ENCODE assay signal across 22 cellular contexts in the genomic region with DNA sequence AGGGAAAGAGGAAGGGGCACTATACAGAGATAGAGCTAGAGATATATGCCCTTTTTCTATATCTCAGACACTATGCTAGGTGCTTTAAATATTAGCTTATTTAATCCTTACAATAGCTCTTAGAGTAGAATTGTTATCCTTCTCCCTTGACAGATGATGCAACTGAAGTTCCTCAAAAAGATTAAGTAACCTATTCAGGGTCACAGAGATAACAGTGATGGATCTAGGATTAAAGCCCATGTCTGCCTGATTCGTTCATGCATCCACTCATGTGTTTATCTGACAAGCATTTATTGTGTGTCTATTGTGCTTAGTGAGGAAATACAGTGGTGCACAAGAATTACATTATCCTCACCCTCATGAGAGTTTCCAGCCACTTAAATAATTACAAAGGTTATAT. TPM values are rescaled to one million over a fixed set of nuclear protein-coding genes. Genes with fewer than 3 reads are reported as not detected.
DNase-seq lines count a peak whose midpoint lies in the region; ATAC-seq, FAIRE-seq and TF ChIP-seq lines count a peak whose summit lies in the region.
"Had no signal": no experiment of that assay in that cellular context is flagged by ENCODE, and none has a peak within 500 bp of the region (broad histone marks: within the 10 kb centered on the region; RNA-seq: fewer than 3 reads in every experiment).

No MANE protein-coding gene starts in this region.

- H3K9me3 ChIP-seq in K562 (replicated peaks; ENCODE audit: control insufficient read depth, insufficient read depth, low read depth, low read length), result no peaks in the 10 kb centered on the region
- H3K9me3 ChIP-seq: MG63, SJSA1 had no signal

- ATAC-seq in K562, result no peak
- ATAC-seq: GM12878, GM23338 had no signal

- no peaks in the 10 kb centered on the region for H3K36me3 Mint-ChIP-seq in MCF 10A (ENCODE audit: insufficient read depth, unreplicated experiment)
- H3K36me3 Mint-ChIP-seq: CD4-positive, alpha-beta memory T cell had no signal

- H3K27ac Mint-ChIP-seq in MCF 10A (ENCODE audit: low read depth, unreplicated experiment), result no peak overlapping the region
- H3K27ac Mint-ChIP-seq: GM23338 had no signal

- H3K27me3 ChIP-seq in K562 (ENCODE audit: control insufficient read depth in 2 of 2, insufficient read depth in 2 of 2, low read length in 2 of 2), result peaks cover 0 to 4% of the 10 kb centered on the region in 2 experiments; a peak in 2 of 5 replicates
- H3K27me3 ChIP-seq: MG63, SJSA1 had no signal

- H3K4me3 Mint-ChIP-seq in MCF 10A (ENCODE audit: unreplicated experiment), result no peak overlapping the region
- H3K4me3 Mint-ChIP-seq: CD4-positive, alpha-beta memory T cell; GM23338 had no signal

- no peaks in the 10 kb centered on the region for H3K4me1 Mint-ChIP-seq in MCF 10A (ENCODE audit: insufficient read depth, unreplicated experiment)
- H3K4me1 Mint-ChIP-seq: CD4-positive, alpha-beta memory T cell; GM23338 had no signal

- no peaks in the 10 kb centered on the region for H3K4me1 ChIP-seq in K562 (replicated peaks in 1 of 2; ENCODE audit: control insufficient read depth in 2 of 2, insufficient read depth in 2 of 2, low read length in 2 of 2)

- 0% methylated on average over 1 of the region's 1 CpG for WGBS in K562 (ENCODE audit: insufficient coverage, low coverage, missing lambda C conversion rate)

- CTCF ChIA-PET in K562 (lab: Yijun Ruan, JAX; ENCODE audit: low intra/inter-chr PET ratio), result no interaction called here
- CTCF ChIA-PET in MCF 10A (lab: Yijun Ruan, JAX), result interaction anchor here (0.6 to 2.8 kb wide), 2 partner anchors 9 to 98 kb away, joined by 3 to 15 read pairs; partner anchors contain the start of gene CCDC83

- no peak overlapping the region for H3K4me3 ChIP-seq in K562
- H3K4me3 ChIP-seq: GM12878, GM23338, MG63, SJSA1 had no signal

- TF ChIP-seq EP300 in K562 (IDR thresholded peaks at IDR 0.05; ENCODE audit: low read length), result no peak

- no peaks in the 10 kb centered on the region for H3K79me2 ChIP-seq in K562 (ENCODE audit: control insufficient read depth, insufficient read depth, low read length)

- no peaks in the 10 kb centered on the region for H3K9me1 ChIP-seq in K562 (ENCODE audit: control insufficient read depth, insufficient read depth, low read length)

- H3K27me3 Mint-ChIP-seq in MCF 10A (ENCODE audit: insufficient read depth, unreplicated experiment), result no peaks in the 10 kb centered on the region

- peaks cover 9% of the 10 kb centered on the region for H3K9me3 Mint-ChIP-seq in MCF 10A (ENCODE audit: unreplicated experiment)
- H3K9me3 Mint-ChIP-seq: CD4-positive, alpha-beta memory T cell; GM23338 had no signal

- intact Hi-C loops in K562 (cut with micrococcal nuclease), result no loop called here
- intact Hi-C loops in MCF 10A (cut with micrococcal nuclease), result no loop called here

- no peak overlapping the region for H3K4me2 ChIP-seq in K562 (ENCODE audit: insufficient read depth, low read length)
- H3K4me2 ChIP-seq: GM23338 had no signal

- no peak overlapping the region for H3K27ac ChIP-seq in K562 (ENCODE audit: extremely low read depth, low read depth, low read length)
- no peak overlapping the region for H3K27ac ChIP-seq in substantia nigra (ENCODE audit: low read depth, low read length, poor library complexity, severe bottlenecking)
- H3K27ac ChIP-seq: SJSA1 had no signal

- no peak overlapping the region for H3K9ac ChIP-seq in K562 (ENCODE audit: insufficient read depth in 1 of 2, low read depth in 2 of 2, low read length in 2 of 2)

- in situ Hi-C loops in K562 (cut with MboI), result loop anchor here (10.0 kb wide), 1 partner anchor 431 kb away; no protein-coding TSS in a partner anchor

- POLR2A ChIA-PET in K562 (lab: Yijun Ruan, JAX) (interaction anchor here (1.9 kb wide), 1 partner anchor 12 kb away, joined by 6 read pairs; no protein-coding TSS in a partner anchor), MCF 10A (lab: Yijun Ruan, JAX) (interaction anchor here (0.6 to 1.6 kb wide), 2 partner anchors 84 to 251 kb away, joined by 3 read pairs; no protein-coding TSS in a partner anchor)

- no peak for TF ChIP-seq POLR2A in K562 (conservative IDR thresholded peaks at IDR 0.05)

- H4K20me1 ChIP-seq in K562 (replicated peaks; ENCODE audit: control insufficient read depth, insufficient read depth, low read length), result no peaks in the 10 kb centered on the region

- BruUV-seq in K562 (replicated peaks; lab: Mats Ljungman, UMichigan) (no TSS peak), MCF 10A (replicated peaks; lab: Mats Ljungman, UMichigan) (no TSS peak)

- DNase-seq in NCI-H345 (lab: John Stamatoyannopoulos, UW) (peak; percentile 9), NCI-H345 treated with DMSO at 0.1 percent for 48 hours (lab: John Stamatoyannopoulos, UW; ENCODE audit: unreplicated experiment) (no peak), NCI-H226 (peak; percentile 11), SKM-1 treated with dmso at 0.1 percent for 144 hours (lab: John Stamatoyannopoulos, UW; ENCODE audit: unreplicated experiment) (peak; percentile 59), K562 (ENCODE audit: extremely low read depth in 1 of 4, low spot score in 3 of 4) (no peak), substantia nigra (lab: John Stamatoyannopoulos, UW) (no peak), MCF 10A (ENCODE audit: unreplicated experiment) (no peak)
- DNase-seq: CD4-positive, alpha-beta memory T cell; DMS153; HCEC 1CT; Karpas-422; MG63; NCI-H1417; NCI-H187; NCI-H446 treated with DMSO at 0.1 percent for 48 hours had no signal

- TF ChIP-seq CTCF in K562 (IDR thresholded peaks at IDR 0.05 in 2 of 3, conservative IDR thresholded peaks at IDR 0.05 in 1 of 3; ENCODE audit: insufficient read depth in 2 of 3, low read depth in 1 of 3, low read length in 3 of 3), result no peak
- no peak for TF ChIP-seq CTCF in MCF 10A (IDR thresholded peaks at IDR 0.05; ENCODE audit: unreplicated experiment)

- no peaks in the 10 kb centered on the region for H3K36me3 ChIP-seq in K562 (ENCODE audit: control insufficient read depth, insufficient read depth, low read length)
- H3K36me3 ChIP-seq: MG63, SJSA1 had no signal

- no peak overlapping the region for H2AFZ ChIP-seq in K562 (ENCODE audit: low read depth, low read length)
- H2AFZ ChIP-seq: GM23338 had no signal

- FAIRE-seq in K562 (lab: Jason Lieb, UNC), result no peak
- FAIRE-seq: GM12878, GM19239 had no signal

- no peak for TF ChIP-seq RAD21 in K562 (CRISPR knock-in tag; conservative IDR thresholded peaks at IDR 0.05 in 1 of 2, IDR thresholded peaks at IDR 0.05 in 1 of 2)

TF ChIP-seq in K562, 482 proteins besides CTCF, POLR2A, EP300 and RAD21 (continues in another document):
- TF ChIP-seq SOX6 (IDR thresholded peaks at IDR 0.05) (peak; percentile 9; the same call in 1 of the 2 replicates), SNRNP70 (optimal IDR thresholded peaks at IDR 0.05; ENCODE audit: low read depth, low read length) (no peak), SMARCB1 (IDR thresholded peaks at IDR 0.05; ENCODE audit: insufficient read length, low read depth) (no peak)

RNA-seq across cellular contexts. Expression of gene CCDC83, which starts 8.7 kb away (rescaled TPM):
- total RNA-seq in K562 (2011; cell fraction: chromatin; rRNA removed; ENCODE audit: low replicate concordance), result not detected in 2 replicates
- total RNA-seq in K562 (2011; cell fraction: nucleolus; rRNA removed), result not detected in 2 replicates
- not detected in 2 replicates for total RNA-seq in K562 (2011; cell fraction: nucleoplasm; rRNA removed)
- total RNA-seq in K562 (2014; rRNA removed), result not detected in 2 replicates
- not detected in 2 replicates for total RNA-seq in K562 (2014; rRNA removed; fragmentation: Illumina TruSeq; extraction: Trizol)
- not detected in 2 replicates for total RNA-seq in K562 (2015; rRNA removed; fragmentation: Illumina TruSeq; extraction: Trizol)
- not detected in 2 replicates for total RNA-seq in K562 (2021)
- polyA plus RNA-seq in K562 (2011; rRNA removed), result not detected in 2 replicates
- not detected in 2 replicates for polyA plus RNA-seq in K562 (2011; cell fraction: cytosol; rRNA removed)
- polyA plus RNA-seq in K562 (2011; cell fraction: nucleus; rRNA removed), result not detected in 2 replicates
- not detected in 2 replicates for polyA plus RNA-seq in K562 (2012)
- polyA plus RNA-seq in K562 (2014; fragmentation: Illumina TruSeq; extraction: Trizol), result not detected in 2 replicates
- not detected for polyA plus RNA-seq in K562 (2014; fragmentation: Nextera tagmentation; extraction: Ambion mirVana)
- polyA plus RNA-seq in K562 (2014; rRNA removed), result not detected in 2 replicates
- polyA minus RNA-seq in K562 (2011; rRNA and poly(A)+ RNA removed), result not detected in 2 replicates
- polyA minus RNA-seq in K562 (2011; cell fraction: cytosol; rRNA and poly(A)+ RNA removed), result not detected in 2 replicates
- not detected in 2 replicates for polyA minus RNA-seq in K562 (2011; cell fraction: nucleus; rRNA and poly(A)+ RNA removed)
- not detected in 2 replicates for total RNA-seq in MCF 10A (2022)
- total RNA-seq: A172; CD4-positive, alpha-beta memory T cell; GM12878; GM23338; HT-29; SJSA1 had no signal
- polyA plus RNA-seq: BJ; CD4-positive, alpha-beta memory T cell; GM12878; GM23338 had no signal

RNA-seq across cellular contexts. Expression of gene SYTL2, which starts 52.9 kb away (rescaled TPM):
- 0.37 and 0.46 TPM in 2 replicates for total RNA-seq in K562 (2011; cell fraction: chromatin; rRNA removed; ENCODE audit: low replicate concordance)
- total RNA-seq in K562 (2011; cell fraction: nucleolus; rRNA removed), result 0.79 TPM in 1 of 2 replicates, not detected in the other
- 0.66 and 1.2 TPM in 2 replicates for total RNA-seq in K562 (2011; cell fraction: nucleoplasm; rRNA removed)
- total RNA-seq in K562 (2014; rRNA removed) (0.05 and 0.33 TPM in 2 replicates), K562 (2014; rRNA removed; fragmentation: Illumina TruSeq; extraction: Trizol) (0.26 and 0.55 TPM in 2 replicates), K562 (2015; rRNA removed; fragmentation: Illumina TruSeq; extraction: Trizol) (0.30 and 0.43 TPM in 2 replicates), K562 (2021) (0.35 and 0.36 TPM in 2 replicates), MCF 10A (2022) (2.1 and 2.7 TPM in 2 replicates)
- polyA plus RNA-seq in K562 (2011; rRNA removed) (0.38 and 0.57 TPM in 2 replicates), K562 (2014; fragmentation: Illumina TruSeq; extraction: Trizol) (0.17 and 0.42 TPM in 2 replicates), K562 (2014; fragmentation: Nextera tagmentation; extraction: Ambion mirVana) (under 1 TPM; 0.06 to 0.07 TPM), K562 (2014; rRNA removed) (0.13 and 0.19 TPM in 2 replicates)
- polyA plus RNA-seq in K562 (2011; cell fraction: cytosol; rRNA removed), result 0.04 TPM in 2 replicates
- 0.67 and 0.91 TPM in 2 replicates for polyA plus RNA-seq in K562 (2011; cell fraction: nucleus; rRNA removed)
- 0.30 and 0.36 TPM in 2 replicates for polyA plus RNA-seq in K562 (2012)
- 0.42 and 0.60 TPM in 2 replicates for polyA minus RNA-seq in K562 (2011; rRNA and poly(A)+ RNA removed)
- polyA minus RNA-seq in K562 (2011; cell fraction: cytosol; rRNA and poly(A)+ RNA removed), result not detected in 2 replicates
- polyA minus RNA-seq in K562 (2011; cell fraction: nucleus; rRNA and poly(A)+ RNA removed), result 0.40 and 1.1 TPM in 2 replicates

Comparison
In these comparisons a context has a peak if more than half of its experiments do, and no peak if none do; other contexts are left out.
1. DNase-seq: peak in NCI-H345 (single experiment), NCI-H226 (single experiment) and SKM-1 treated with dmso at 0.1 percent for 144 hours (single experiment); none in NCI-H345 treated with DMSO at 0.1 percent for 48 hours (single experiment), K562 (0 of 4), substantia nigra (0 of 49) and MCF 10A (single experiment).